ENCODE assay signal across 18 cellular contexts in genomic region chr2:17620841-17621240, GRCh38.
DNase-seq lines count a peak whose midpoint lies in the region; TF ChIP-seq lines count a peak whose summit lies in the region.
"Had no signal": no experiment of that assay in that cellular context is flagged by ENCODE, and none has a peak within 500 bp of the region (broad histone marks: within the 10 kb centered on the region; RNA-seq: fewer than 3 reads in every experiment).

No MANE protein-coding gene starts in this region.

- DNase-seq in activated naive CD4-positive, alpha-beta T cell treated with anti-CD3 and anti-CD28 coated beads, Interleukin-2, amount 10 ng/mL, durations not matched to agents 7 days and 5 days: no peak
- DNase-seq in activated naive CD4-positive, alpha-beta T cell (lab: John Stamatoyannopoulos, UW): no peak
- no peak for DNase-seq in SK-N-SH
- peak; percentile 23 for DNase-seq in fibroblast of gingiva (ENCODE audit: low read depth)
- no peak for DNase-seq in suprapubic skin (ENCODE audit: low spot score in 2 of 2)
- DNase-seq in endothelial cell (ENCODE audit: low spot score): no peak
- DNase-seq in activated CD4-positive, alpha-beta T cell treated with anti-CD3 and anti-CD28 coated beads, Interleukin-2, amount 50 U/mL, for 4 hours: no peak
- DNase-seq in NCI-H226: no peak
- DNase-seq: 8988T; activated B cell treated with CpG ODN at 0.5 μM for 24 hours; activated naive CD4-positive, alpha-beta T cell treated with Interleukin-2 at 50 U/mL for 16 hours; CD8-positive, alpha-beta memory T cell; GDM1; NCI-H2029; NCI-H526; ovary had no signal

- TF ChIP-seq POLR2A in suprapubic skin (IDR thresholded peaks at IDR 0.05): no peak

- H2AFZ ChIP-seq in SK-N-SH (ENCODE audit: low read depth): peak overlapping the region; percentile 65; the same call in 1 of the 2 replicates

- no peaks in the 10 kb centered on the region for H3K9me2 ChIP-seq in SK-N-SH

- no peaks in the 10 kb centered on the region for H3K9me3 Mint-ChIP-seq in activated naive CD4-positive, alpha-beta T cell treated with anti-CD3 and anti-CD28 coated beads, Interleukin-2, amount 10 ng/mL, durations not matched to agents 7 days and 5 days
- H3K9me3 Mint-ChIP-seq in endothelial cell (ENCODE audit: unreplicated experiment): no peaks in the 10 kb centered on the region
- H3K9me3 Mint-ChIP-seq: CD8-positive, alpha-beta memory T cell; T-helper 1 cell treated with Interleukin-12 subunit alpha and Interleukin-12 subunit beta and Interleukin-4 antibody, amounts not matched to agents 30 μg/mL and 1 μg/mL, for 36 hours had no signal

- H3F3A ChIP-seq in SK-N-SH (replicated peaks; ENCODE audit: insufficient read depth): peaks cover 26% of the 10 kb centered on the region

- H3K4me1 ChIP-seq in SK-N-SH (ENCODE audit: control insufficient read depth in 1 of 2, insufficient read depth in 2 of 2, low read depth in 1 of 2, low read length in 1 of 2) (peaks cover 3 to 35% of the 10 kb centered on the region in 2 experiments; a peak in 3 of 4 replicates), suprapubic skin (peaks cover 14% of the 10 kb centered on the region)

- H3K27ac ChIP-seq in SK-N-SH (ENCODE audit: low read depth in 2 of 2, low read length in 1 of 2): peak overlapping the region in 1 of 2 experiments; percentile 77; a peak in 2 of 4 replicates
- H3K27ac ChIP-seq in suprapubic skin: peak overlapping the region; percentile 55
- H3K27ac ChIP-seq: ovary had no signal

- H3K79me2 ChIP-seq in SK-N-SH (ENCODE audit: insufficient read depth): no peaks in the 10 kb centered on the region

- peak overlapping the region; percentile 35; the same call in 1 of the 2 replicates for H3K9ac ChIP-seq in SK-N-SH

- POLR2A ChIA-PET in SK-N-SH (lab: Yijun Ruan, JAX): no interaction called here

- peak overlapping the region; percentile 62 for H3K4me2 ChIP-seq in SK-N-SH

- no peak for TF ChIP-seq CTCF in SK-N-SH (IDR thresholded peaks at IDR 0.05)
- no peak for TF ChIP-seq CTCF in suprapubic skin (IDR thresholded peaks at IDR 0.05)
- no peak for TF ChIP-seq CTCF in endothelial cell (IDR thresholded peaks at IDR 0.05; ENCODE audit: unreplicated experiment)

- no peaks in the 10 kb centered on the region for H4K20me1 ChIP-seq in SK-N-SH (ENCODE audit: insufficient read depth)

- no peaks in the 10 kb centered on the region for H3K36me3 Mint-ChIP-seq in activated naive CD4-positive, alpha-beta T cell treated with anti-CD3 and anti-CD28 coated beads, Interleukin-2, amount 10 ng/mL, durations not matched to agents 7 days and 5 days
- peaks cover 10% of the 10 kb centered on the region for H3K36me3 Mint-ChIP-seq in endothelial cell (ENCODE audit: low read depth, unreplicated experiment)
- H3K36me3 Mint-ChIP-seq: CD8-positive, alpha-beta memory T cell had no signal

- CTCF ChIA-PET in activated naive CD4-positive, alpha-beta T cell treated with anti-CD3 and anti-CD28 coated beads, Interleukin-2, amount 10 ng/mL, durations not matched to agents 7 days and 5 days (lab: Charles Lee): no interaction called here
- CTCF ChIA-PET in SK-N-SH (lab: Yijun Ruan, JAX): interaction anchor here (0.6 to 0.7 kb wide), 2 partner anchors 9 to 864 kb away, joined by 3 read pairs; no protein-coding TSS in a partner anchor

- H3K4me1 Mint-ChIP-seq in activated naive CD4-positive, alpha-beta T cell treated with anti-CD3 and anti-CD28 coated beads, Interleukin-2, amount 10 ng/mL, durations not matched to agents 7 days and 5 days: no peaks in the 10 kb centered on the region
- peaks cover 4% of the 10 kb centered on the region for H3K4me1 Mint-ChIP-seq in endothelial cell (ENCODE audit: unreplicated experiment)
- H3K4me1 Mint-ChIP-seq: activated B cell treated with CpG ODN at 0.5 μM for 24 hours; CD8-positive, alpha-beta memory T cell had no signal

- TF ChIP-seq RAD21 in SK-N-SH (IDR thresholded peaks at IDR 0.05; ENCODE audit: low read length): no peak

- no peak overlapping the region for H3K4me3 ChIP-seq in SK-N-SH (ENCODE audit: low read depth in 2 of 2, low read length in 1 of 2)
- H3K4me3 ChIP-seq in suprapubic skin: no peak overlapping the region
- H3K4me3 ChIP-seq: heart right ventricle, ovary had no signal

- TF ChIP-seq EP300 in SK-N-SH (IDR thresholded peaks at IDR 0.05; ENCODE audit: borderline replicate concordance in 1 of 2, low read depth in 1 of 2, low read length in 1 of 2): no peak
- no peak for TF ChIP-seq EP300 in suprapubic skin (IDR thresholded peaks at IDR 0.05)

- no peak overlapping the region for H3K4me3 Mint-ChIP-seq in activated naive CD4-positive, alpha-beta T cell treated with anti-CD3 and anti-CD28 coated beads, Interleukin-2, amount 10 ng/mL, durations not matched to agents 7 days and 5 days
- no peak overlapping the region for H3K4me3 Mint-ChIP-seq in endothelial cell (ENCODE audit: unreplicated experiment)
- H3K4me3 Mint-ChIP-seq: activated B cell treated with CpG ODN at 0.5 μM for 24 hours; CD8-positive, alpha-beta memory T cell; T-helper 1 cell treated with Interleukin-12 subunit alpha and Interleukin-12 subunit beta and Interleukin-4 antibody, amounts not matched to agents 30 μg/mL and 1 μg/mL, for 36 hours had no signal

- H3K27ac Mint-ChIP-seq in activated naive CD4-positive, alpha-beta T cell treated with anti-CD3 and anti-CD28 coated beads, Interleukin-2, amount 10 ng/mL, durations not matched to agents 7 days and 5 days: peak overlapping the region; percentile 51
- H3K27ac Mint-ChIP-seq in endothelial cell (ENCODE audit: unreplicated experiment): no peak overlapping the region
- H3K27ac Mint-ChIP-seq: activated B cell treated with CpG ODN at 0.5 μM for 24 hours; T-helper 1 cell treated with Interleukin-12 subunit alpha and Interleukin-12 subunit beta and Interleukin-4 antibody, amounts not matched to agents 30 μg/mL and 1 μg/mL, for 36 hours had no signal

- H3K9me3 ChIP-seq in SK-N-SH (no peaks in the 10 kb centered on the region), suprapubic skin (no peaks in the 10 kb centered on the region)
- H3K9me3 ChIP-seq: ovary had no signal

- H3K27me3 ChIP-seq in SK-N-SH (ENCODE audit: insufficient read depth) (no peaks in the 10 kb centered on the region), suprapubic skin (no peaks in the 10 kb centered on the region)
- H3K27me3 ChIP-seq: heart right ventricle, ovary had no signal

- peaks cover 25% of the 10 kb centered on the region for H3K27me3 Mint-ChIP-seq in activated naive CD4-positive, alpha-beta T cell treated with anti-CD3 and anti-CD28 coated beads, Interleukin-2, amount 10 ng/mL, durations not matched to agents 7 days and 5 days
- H3K27me3 Mint-ChIP-seq in endothelial cell (ENCODE audit: unreplicated experiment): peaks cover 3% of the 10 kb centered on the region

- no peaks in the 10 kb centered on the region for H3K36me3 ChIP-seq in SK-N-SH (replicated peaks in 1 of 2; ENCODE audit: control insufficient read depth in 1 of 2, insufficient read depth in 2 of 2, low read length in 1 of 2)
- no peaks in the 10 kb centered on the region for H3K36me3 ChIP-seq in suprapubic skin
- H3K36me3 ChIP-seq: heart right ventricle, ovary had no signal

TF ChIP-seq in SK-N-SH, 30 proteins besides CTCF, POLR2A, EP300 and RAD21:
- TF ChIP-seq CHD2 (IDR thresholded peaks at IDR 0.05; ENCODE audit: low read length, partially characterized antibody) (no peak), YY1 (IDR thresholded peaks at IDR 0.05; ENCODE audit: low read depth) (no peak), ZBTB33 (IDR thresholded peaks at IDR 0.05; ENCODE audit: borderline replicate concordance, low read depth) (no peak), FOXJ3 (CRISPR knock-in tag; IDR thresholded peaks at IDR 0.05) (no peak), TCF12 (IDR thresholded peaks at IDR 0.05) (0 out of 2 replicates have a peak, but pooled peaks have one; percentile 19), FOSL2 (IDR thresholded peaks at IDR 0.05; ENCODE audit: borderline replicate concordance, low read depth) (peak; percentile 57; the same call in 1 of the 2 replicates), POLR2AphosphoS5 (IDR thresholded peaks at IDR 0.05; ENCODE audit: low read depth, low read length) (no peak), REST (IDR thresholded peaks at IDR 0.05; ENCODE audit: low read depth, low read length) (no peak)
TF ChIP-seq in SK-N-SH: peak in this region for 2.
